Comparison of ENCODE assay signal across 9 cellular contexts in the genomic region with DNA sequence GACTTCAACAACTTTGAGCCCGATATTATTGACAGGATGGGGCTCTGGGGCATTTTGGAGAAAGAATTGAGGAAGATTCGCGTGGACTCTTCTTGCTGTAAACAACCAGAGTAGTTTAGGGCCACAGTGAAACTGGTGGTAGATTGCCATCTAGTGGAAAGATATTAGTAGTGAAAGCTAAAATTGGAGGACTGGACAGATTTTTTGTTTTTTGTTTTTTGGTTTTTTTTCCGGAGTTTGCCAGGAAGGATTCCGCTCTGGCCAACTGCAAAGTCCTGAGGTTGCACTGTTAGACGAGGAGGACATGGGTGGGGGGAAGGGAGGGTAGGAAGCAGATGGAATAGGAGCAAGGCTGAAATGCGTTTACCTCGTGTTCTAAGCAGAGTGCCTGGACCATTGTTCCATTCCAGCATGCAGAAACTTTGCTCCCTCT. TPM values are rescaled to one million over a fixed set of nuclear protein-coding genes. Genes with fewer than 3 reads are reported as not detected.
A peak's percentile ranks its signal among the peaks of the same experiment; 100 is the strongest.
DNase-seq lines count a peak whose midpoint lies in the region; ATAC-seq, FAIRE-seq and TF ChIP-seq lines count a peak whose summit lies in the region.
"Had no signal": no experiment of that assay in that cellular context is flagged by ENCODE, and none has a peak within 500 bp of the region (broad histone marks: within the 10 kb centered on the region; RNA-seq: fewer than 3 reads in every experiment).

No MANE protein-coding gene starts in this region.

- no peaks in the 10 kb centered on the region for H3K79me2 ChIP-seq in HepG2 (ENCODE audit: insufficient read depth, low read length)

- H3K4me1 ChIP-seq in Panc1 (ENCODE audit: control insufficient read depth, insufficient read depth, low read length) (peaks cover 6% of the 10 kb centered on the region), HepG2 (ENCODE audit: insufficient read depth, low read length) (no peaks in the 10 kb centered on the region), tibial nerve (peaks cover 0 to 5% (median 0%) of the 10 kb centered on the region in 4 donors)

- DNase-seq in NCI-H1436 (lab: John Stamatoyannopoulos, UW) (peak; percentile 30), NCI-H1436 treated with DMSO at 0.1 percent for 48 hours (lab: John Stamatoyannopoulos, UW) (no peak), Panc1 (ENCODE audit: low read depth, low spot score) (peak; percentile 43), choroid plexus epithelial cell (ENCODE audit: low read depth) (peak; percentile 77), HepG2 (ENCODE audit: low spot score) (peak; percentile 46), tibial nerve (ENCODE audit: low spot score in 2 of 2) (no peak)

- POLR2A ChIA-PET in Panc1 (lab: Charles Lee) (interaction anchor here (0.6 kb wide), 1 partner anchor 225 kb away, joined by 3 read pairs; no protein-coding TSS in a partner anchor), HepG2 (lab: Yijun Ruan, JAX) (no interaction called here)

- peak; percentile 79 for FAIRE-seq in HepG2 (lab: Jason Lieb, UNC)

- CTCF ChIA-PET in Panc1 (lab: Charles Lee) (interaction anchor here (0.7 kb wide), 3 partner anchors 19 to 509 kb away, joined by 3 to 12 read pairs (median 6); no protein-coding TSS in a partner anchor), HepG2 (lab: Yijun Ruan, JAX; ENCODE audit: low intra/inter-chr PET ratio, low total read pairs) (interaction anchor here (2.2 kb wide), 1 partner anchor 214 kb away, joined by 15 read pairs; no protein-coding TSS in a partner anchor)

- TF ChIP-seq CTCF in Panc1 (IDR thresholded peaks at IDR 0.05) (peak; percentile 80), choroid plexus epithelial cell (conservative IDR thresholded peaks at IDR 0.05; ENCODE audit: low read depth, low read length) (peak; percentile 71), HepG2 (CRISPR knock-in tag; IDR thresholded peaks at IDR 0.05) (peak; percentile 70), tibial nerve (IDR thresholded peaks at IDR 0.05) (peak; percentile 66 to 79 (median 75))

- in situ Hi-C loops in Panc1 (cut with HindIII; ENCODE audit: low pct_unique_long_range_greater_than_20kb, low sequenced_read_pairs): no loop called here
- in situ Hi-C loops in HepG2 (cut with HindIII; ENCODE audit: extremely low pct_ligation_motif_present, low pct_unique_long_range_greater_than_20kb): loop anchor here (10.0 to 25.0 kb wide), 2 partner anchors 217 to 505 kb away; no protein-coding TSS in a partner anchor

- BruUV-seq in Panc1 (replicated peaks; lab: Mats Ljungman, UMichigan): no TSS peak
- BruUV-seq in HepG2 (replicated peaks; lab: Mats Ljungman, UMichigan): no TSS peak

- no peak overlapping the region for H2AFZ ChIP-seq in HepG2 (ENCODE audit: low read length)

- peak overlapping the region; percentile 13 for H3K4me2 ChIP-seq in HepG2 (ENCODE audit: low read depth, low read length)

- intact Hi-C loops in Panc1 (cut with micrococcal nuclease; ENCODE audit: unreplicated experiment) (loop anchor here (5.0 kb wide), 2 partner anchors 45 to 215 kb away; no protein-coding TSS in a partner anchor), HepG2 (cut with micrococcal nuclease; ENCODE audit: unreplicated experiment) (no loop called here)

- H3K27ac ChIP-seq in Panc1 (ENCODE audit: low read length) (no peak overlapping the region), HepG2 (ENCODE audit: extremely low read length, insufficient read depth, low read length) (no peak overlapping the region), tibial nerve (peak overlapping the region in 1 of 4 donors; percentile 10)
- H3K27ac ChIP-seq: BLaER1 treated with 17β-estradiol and CSF1 and Interleukin-3, amounts not matched to agents 10 nM and 100 nM had no signal

- peak; percentile 34; the same call in 1 of the 2 replicates for TF ChIP-seq RAD21 in HepG2 (CRISPR knock-in tag; IDR thresholded peaks at IDR 0.05)

- H4K20me1 ChIP-seq in HepG2 (ENCODE audit: insufficient read depth, low read length): no peaks in the 10 kb centered on the region
- H4K20me1 ChIP-seq: BLaER1 treated with 17β-estradiol and CSF1 and Interleukin-3, amounts not matched to agents 10 nM and 100 nM had no signal

- 3% methylated on average over 8 of the region's 8 CpGs for WGBS in HepG2 (ENCODE audit: low lambda C conversion rate)
- WGBS in tibial nerve, 2 donors: 2 to 3% methylated on average over 8 of the region's 8 CpGs

- ATAC-seq in GM19372 (IDR thresholded peaks at IDR 0.05; ENCODE audit: low read depth, unreplicated experiment) (peak; percentile 86), HG03558 (IDR thresholded peaks at IDR 0.05; ENCODE audit: extremely low read depth, unreplicated experiment) (peak; percentile 70), Panc1 (peak; percentile 90), HepG2 (peak; percentile 92)

- peaks cover 7% of the 10 kb centered on the region for H3K27me3 ChIP-seq in Panc1 (ENCODE audit: control insufficient read depth, insufficient read depth, low read length)
- peaks cover 0 to 5% of the 10 kb centered on the region in 2 experiments; a peak in 2 of 5 replicates for H3K27me3 ChIP-seq in HepG2 (ENCODE audit: control insufficient read depth in 1 of 2, insufficient read depth in 2 of 2, low read length in 2 of 2)
- H3K27me3 ChIP-seq in tibial nerve: no peaks in the 10 kb centered on the region
- H3K27me3 ChIP-seq: BLaER1 treated with 17β-estradiol and CSF1 and Interleukin-3, amounts not matched to agents 10 nM and 100 nM had no signal

- TF ChIP-seq POLR2A in HepG2 (IDR thresholded peaks at IDR 0.05; ENCODE audit: insufficient read depth in 1 of 2, low read depth in 2 of 2, low read length in 2 of 2): no peak
- TF ChIP-seq POLR2A in tibial nerve (IDR thresholded peaks at IDR 0.05): no peak

- TF ChIP-seq EP300 in HepG2 (IDR thresholded peaks at IDR 0.05; ENCODE audit: low read depth in 2 of 2, low read length in 2 of 2) (no peak), HepG2 (CRISPR knock-in tag; IDR thresholded peaks at IDR 0.05; ENCODE audit: borderline replicate concordance) (no peak), tibial nerve (IDR thresholded peaks at IDR 0.05) (no peak)

- H3K36me3 ChIP-seq in Panc1 (ENCODE audit: control insufficient read depth, insufficient read depth, low read length) (no peaks in the 10 kb centered on the region), HepG2 (replicated peaks in 1 of 2; ENCODE audit: control insufficient read depth in 1 of 2, insufficient read depth in 2 of 2, low read length in 2 of 2) (no peaks in the 10 kb centered on the region), tibial nerve (no peaks in the 10 kb centered on the region)
- H3K36me3 ChIP-seq: BLaER1 treated with 17β-estradiol and CSF1 and Interleukin-3, amounts not matched to agents 10 nM and 100 nM had no signal

- H3K9me3 ChIP-seq in Panc1 (ENCODE audit: control insufficient read depth, insufficient read depth, low read depth, low read length): no peaks in the 10 kb centered on the region
- no peaks in the 10 kb centered on the region for H3K9me3 ChIP-seq in HepG2 (ENCODE audit: low read length)
- no peaks in the 10 kb centered on the region for H3K9me3 ChIP-seq in tibial nerve
- H3K9me3 ChIP-seq: BLaER1 treated with 17β-estradiol and CSF1 and Interleukin-3, amounts not matched to agents 10 nM and 100 nM had no signal

- H3K9ac ChIP-seq in HepG2 (ENCODE audit: insufficient read depth, low read depth, low read length): no peak overlapping the region

- H3K4me3 ChIP-seq in Panc1 (ENCODE audit: low read depth in 2 of 2, low read length in 2 of 2) (no peak overlapping the region), choroid plexus epithelial cell (ENCODE audit: low read depth, low read length) (peak overlapping the region; percentile 37), HepG2 (replicated peaks in 1 of 3; ENCODE audit: insufficient read depth in 1 of 3, low read depth in 2 of 3, low read length in 3 of 3) (no peak overlapping the region), tibial nerve (peak overlapping the region in 1 of 4 donors; percentile 4)
- H3K4me3 ChIP-seq: BLaER1 treated with 17β-estradiol and CSF1 and Interleukin-3, amounts not matched to agents 10 nM and 100 nM had no signal

RNA-seq across cellular contexts. Expression of a gene that starts 11.7 kb away (rescaled TPM):
- not detected for total RNA-seq in Panc1 (2021; ENCODE audit: unreplicated experiment)
- not detected for polyA plus RNA-seq in Panc1 (2012; ENCODE audit: insufficient read length)
- total RNA-seq in HepG2 (2016; rRNA removed; fragmentation: Illumina TruSeq; extraction: Trizol): not detected in 2 replicates
- not detected in 2 replicates for total RNA-seq in HepG2 (2016; cell fraction: cytosol; rRNA removed; fragmentation: Illumina TruSeq; extraction: Trizol; ENCODE audit: low read depth)
- total RNA-seq in HepG2 (2016; cell fraction: insoluble cytoplasmic fraction; rRNA removed; fragmentation: Illumina TruSeq; extraction: Trizol): not detected in 2 replicates
- not detected in 2 replicates for total RNA-seq in HepG2 (2016; cell fraction: membrane; rRNA removed; fragmentation: Illumina TruSeq; extraction: Trizol)
- not detected in 2 replicates for total RNA-seq in HepG2 (2016; cell fraction: nucleus; rRNA removed; fragmentation: Illumina TruSeq; extraction: Trizol)
- polyA plus RNA-seq in HepG2 (2011; rRNA removed): not detected in 2 replicates
- polyA plus RNA-seq in HepG2 (2011; cell fraction: cytosol; rRNA removed): not detected in 2 replicates
- polyA plus RNA-seq in HepG2 (2011; cell fraction: nucleus; rRNA removed): not detected in 2 replicates
- polyA plus RNA-seq in HepG2 (2012): not detected in 2 replicates
- polyA plus RNA-seq in HepG2 (2016; cell fraction: cytosol; fragmentation: Illumina TruSeq; extraction: Trizol; ENCODE audit: low read depth): not detected in 2 replicates
- not detected in 2 replicates for polyA plus RNA-seq in HepG2 (2016; cell fraction: insoluble cytoplasmic fraction; fragmentation: Illumina TruSeq; extraction: Trizol; ENCODE audit: low read depth)
- polyA plus RNA-seq in HepG2 (2016; cell fraction: membrane; fragmentation: Illumina TruSeq; extraction: Trizol; ENCODE audit: low read depth): not detected in 2 replicates
- polyA plus RNA-seq in HepG2 (2016; cell fraction: nucleus; fragmentation: Illumina TruSeq; extraction: Trizol; ENCODE audit: insufficient read depth, low read depth): not detected in 2 replicates
- not detected in 2 replicates for polyA minus RNA-seq in HepG2 (2011; rRNA and poly(A)+ RNA removed; ENCODE audit: low replicate concordance)
- not detected in 2 replicates for polyA minus RNA-seq in HepG2 (2011; cell fraction: cytosol; rRNA and poly(A)+ RNA removed)
- polyA minus RNA-seq in HepG2 (2011; cell fraction: nucleus; rRNA and poly(A)+ RNA removed): not detected in 2 replicates
- not detected for total RNA-seq in tibial nerve

RNA-seq across cellular contexts. Expression of a gene that starts 36.6 kb away (rescaled TPM):
- 37.1 TPM for total RNA-seq in Panc1 (2021; ENCODE audit: unreplicated experiment)
- 34.8 TPM for polyA plus RNA-seq in Panc1 (2012; ENCODE audit: insufficient read length)
- total RNA-seq in HepG2 (2016; rRNA removed; fragmentation: Illumina TruSeq; extraction: Trizol): 1.2 and 1.3 TPM in 2 replicates
- 0.18 and 0.20 TPM in 2 replicates for total RNA-seq in HepG2 (2016; cell fraction: cytosol; rRNA removed; fragmentation: Illumina TruSeq; extraction: Trizol; ENCODE audit: low read depth)
- 0.97 and 1.1 TPM in 2 replicates for total RNA-seq in HepG2 (2016; cell fraction: insoluble cytoplasmic fraction; rRNA removed; fragmentation: Illumina TruSeq; extraction: Trizol)
- total RNA-seq in HepG2 (2016; cell fraction: membrane; rRNA removed; fragmentation: Illumina TruSeq; extraction: Trizol): 0.43 and 0.76 TPM in 2 replicates
- 0.88 and 1.3 TPM in 2 replicates for total RNA-seq in HepG2 (2016; cell fraction: nucleus; rRNA removed; fragmentation: Illumina TruSeq; extraction: Trizol)
- polyA plus RNA-seq in HepG2 (2011; rRNA removed): 1.3 and 1.7 TPM in 2 replicates
- 0.99 and 1.2 TPM in 2 replicates for polyA plus RNA-seq in HepG2 (2011; cell fraction: cytosol; rRNA removed)
- polyA plus RNA-seq in HepG2 (2011; cell fraction: nucleus; rRNA removed): 2.1 and 2.3 TPM in 2 replicates
- polyA plus RNA-seq in HepG2 (2012): 1.2 and 1.3 TPM in 2 replicates
- 0.11 and 0.17 TPM in 2 replicates for polyA plus RNA-seq in HepG2 (2016; cell fraction: cytosol; fragmentation: Illumina TruSeq; extraction: Trizol; ENCODE audit: low read depth)
- polyA plus RNA-seq in HepG2 (2016; cell fraction: insoluble cytoplasmic fraction; fragmentation: Illumina TruSeq; extraction: Trizol; ENCODE audit: low read depth): 1.2 and 1.4 TPM in 2 replicates
- polyA plus RNA-seq in HepG2 (2016; cell fraction: membrane; fragmentation: Illumina TruSeq; extraction: Trizol; ENCODE audit: low read depth): 0.27 and 0.34 TPM in 2 replicates
- 1.5 and 1.6 TPM in 2 replicates for polyA plus RNA-seq in HepG2 (2016; cell fraction: nucleus; fragmentation: Illumina TruSeq; extraction: Trizol; ENCODE audit: insufficient read depth, low read depth)
- 2.2 and 26.8 TPM in 2 replicates for polyA minus RNA-seq in HepG2 (2011; rRNA and poly(A)+ RNA removed; ENCODE audit: low replicate concordance)
- 1.2 and 1.4 TPM in 2 replicates for polyA minus RNA-seq in HepG2 (2011; cell fraction: cytosol; rRNA and poly(A)+ RNA removed)
- 2.0 and 2.2 TPM in 2 replicates for polyA minus RNA-seq in HepG2 (2011; cell fraction: nucleus; rRNA and poly(A)+ RNA removed)
- total RNA-seq in tibial nerve: 10 to 100 TPM in 2 of 4 donors, 1 to 10 TPM in 2; 5.9 to 13.2 (median 10.4) TPM

Comparison
In these comparisons a context has a peak if more than half of its experiments do, and no peak if none do; other contexts are left out.
1. DNase-seq: peak in NCI-H1436 (single experiment), Panc1 (single experiment), choroid plexus epithelial cell (single experiment) and HepG2 (single experiment); none in NCI-H1436 treated with DMSO at 0.1 percent for 48 hours (single experiment) and tibial nerve (0 of 2).
2. Peak in every context shown above with its lines, with median percentiles within 50 percentile points of each other: ATAC-seq and CTCF ChIP-seq.